In the genomic region with DNA sequence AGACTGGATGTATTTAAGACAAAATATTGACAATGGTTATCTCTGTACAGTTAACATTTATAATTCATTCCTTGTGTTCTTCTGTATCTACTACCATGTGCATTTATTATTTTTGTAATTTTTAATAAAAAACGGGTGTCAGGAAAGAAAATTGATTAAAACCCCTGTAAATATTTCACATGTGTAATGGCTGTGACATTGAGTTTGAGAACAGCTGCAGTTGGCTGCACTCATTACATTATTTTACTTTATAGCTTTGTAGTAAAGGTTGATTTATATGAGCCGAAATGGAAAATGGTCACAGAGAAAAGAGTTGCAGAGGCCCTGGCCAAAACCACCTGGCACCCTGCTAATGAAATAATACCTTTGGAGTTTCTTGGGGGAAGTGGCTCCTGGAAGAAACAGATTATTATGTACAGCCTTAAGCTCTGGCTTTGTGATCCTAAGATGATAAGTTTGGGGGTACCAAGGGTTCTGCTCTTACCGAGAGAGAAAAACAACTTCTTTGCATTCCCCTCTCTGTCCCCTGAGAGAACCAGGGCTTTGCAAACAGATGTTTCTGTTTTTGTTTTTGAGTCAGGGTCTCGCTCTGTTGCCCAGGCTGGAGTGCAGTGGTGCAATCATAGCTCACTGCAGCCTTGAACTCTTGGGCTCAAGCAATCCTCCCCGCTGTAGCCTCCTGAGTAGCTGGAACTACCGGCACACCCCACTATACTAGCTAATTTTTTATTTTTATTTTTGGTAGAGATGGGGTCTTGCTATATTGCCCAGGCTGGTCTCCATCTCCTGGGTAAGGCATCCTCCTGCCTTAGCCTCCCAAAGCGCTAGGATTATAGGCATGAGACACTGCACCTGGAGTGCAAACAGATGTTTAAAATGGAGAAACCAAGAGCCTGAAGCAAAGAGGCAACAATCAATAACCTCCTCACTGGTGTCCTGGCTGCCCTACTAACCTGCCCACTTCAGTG, we compare ENCODE assay signal across 1 cellular context.
TF ChIP-seq lines count a peak whose summit lies in the region.

No MANE protein-coding gene starts in this region.

TF ChIP-seq in K562, 482 proteins besides CTCF, POLR2A, EP300 and RAD21:
- TF ChIP-seq, protein P1, sequence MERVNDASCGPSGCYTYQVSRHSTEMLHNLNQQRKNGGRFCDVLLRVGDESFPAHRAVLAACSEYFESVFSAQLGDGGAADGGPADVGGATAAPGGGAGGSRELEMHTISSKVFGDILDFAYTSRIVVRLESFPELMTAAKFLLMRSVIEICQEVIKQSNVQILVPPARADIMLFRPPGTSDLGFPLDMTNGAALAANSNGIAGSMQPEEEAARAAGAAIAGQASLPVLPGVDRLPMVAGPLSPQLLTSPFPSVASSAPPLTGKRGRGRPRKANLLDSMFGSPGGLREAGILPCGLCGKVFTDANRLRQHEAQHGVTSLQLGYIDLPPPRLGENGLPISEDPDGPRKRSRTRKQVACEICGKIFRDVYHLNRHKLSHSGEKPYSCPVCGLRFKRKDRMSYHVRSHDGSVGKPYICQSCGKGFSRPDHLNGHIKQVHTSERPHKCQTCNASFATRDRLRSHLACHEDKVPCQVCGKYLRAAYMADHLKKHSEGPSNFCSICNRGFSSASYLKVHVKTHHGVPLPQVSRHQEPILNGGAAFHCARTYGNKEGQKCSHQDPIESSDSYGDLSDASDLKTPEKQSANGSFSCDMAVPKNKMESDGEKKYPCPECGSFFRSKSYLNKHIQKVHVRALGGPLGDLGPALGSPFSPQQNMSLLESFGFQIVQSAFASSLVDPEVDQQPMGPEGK (CRISPR knock-in tag; IDR thresholded peaks at IDR 0.05; ENCODE audit: borderline replicate concordance), result no peak
- no peak for TF ChIP-seq MEF2A (IDR thresholded peaks at IDR 0.05; ENCODE audit: control insufficient read depth, low read depth, low read length)
- TF ChIP-seq RBM25 (IDR thresholded peaks at IDR 0.05; ENCODE audit: low read depth, low read length, severe bottlenecking), result peak; percentile 40
- TF ChIP-seq KDM1A (IDR thresholded peaks at IDR 0.05), result peak in 1 of 2 experiments; percentile 50; a peak in 2 of 4 replicates
- TF ChIP-seq BCOR (IDR thresholded peaks at IDR 0.05), result peak; percentile 72
- TF ChIP-seq ZNF121 (CRISPR knock-in tag; conservative IDR thresholded peaks at IDR 0.05), result peak; percentile 97
